9 cellular contexts compared by ENCODE assay signal in genomic region chr1:15206418-15207030, GRCh38. TPM values are rescaled to one million over a fixed set of nuclear protein-coding genes. Genes with fewer than 3 reads are reported as not detected.
DNase-seq lines count a peak whose midpoint lies in the region; ATAC-seq and TF ChIP-seq lines count a peak whose summit lies in the region.
"Had no signal": no experiment of that assay in that cellular context is flagged by ENCODE, and none has a peak within 500 bp of the region (broad histone marks: within the 10 kb centered on the region; RNA-seq: fewer than 3 reads in every experiment).

No MANE protein-coding gene starts in this region.

- TF ChIP-seq RAD21 in HCT116 (IDR thresholded peaks at IDR 0.05; ENCODE audit: low read depth) (no peak), SK-N-SH (IDR thresholded peaks at IDR 0.05; ENCODE audit: low read length) (no peak)

- H4K20me1 ChIP-seq in HCT116 (ENCODE audit: insufficient read depth) = no peaks in the 10 kb centered on the region
- 0 out of 2 replicates have a peak, but pooled peaks cover 7% of the 10 kb centered on the region for H4K20me1 ChIP-seq in SK-N-SH (ENCODE audit: insufficient read depth)
- H4K20me1 ChIP-seq in hepatocyte (ENCODE audit: insufficient read depth, poor library complexity, severe bottlenecking) = peaks cover 4% of the 10 kb centered on the region

- H3K4me1 ChIP-seq in HCT116 (ENCODE audit: control insufficient read depth in 1 of 2, insufficient read depth in 2 of 2, low read length in 2 of 2) (peaks cover 11 to 41% of the 10 kb centered on the region in 2 experiments), SK-N-SH (ENCODE audit: control insufficient read depth in 1 of 2, insufficient read depth in 2 of 2, low read depth in 1 of 2, low read length in 1 of 2) (peaks cover 7 to 44% of the 10 kb centered on the region in 2 experiments; a peak in 1 of 4 replicates), hepatocyte (ENCODE audit: insufficient read depth) (peaks cover 37% of the 10 kb centered on the region), rectal smooth muscle tissue (ENCODE audit: control insufficient read depth, insufficient read depth, low read length) (peaks cover 15% of the 10 kb centered on the region)

- POLR2A ChIA-PET in HCT116 (lab: Charles Lee) (no interaction called here), SK-N-SH (lab: Yijun Ruan, JAX) (no interaction called here)

- H3K79me2 ChIP-seq in HCT116 (ENCODE audit: insufficient read depth, low read length) (peaks cover 87% of the 10 kb centered on the region), SK-N-SH (ENCODE audit: insufficient read depth) (no peaks in the 10 kb centered on the region), hepatocyte (peaks cover 57% of the 10 kb centered on the region)

- BruUV-seq in HCT116 (replicated peaks; lab: Mats Ljungman, UMichigan) = no TSS peak

- no peak for TF ChIP-seq POLR2A in HCT116 (IDR thresholded peaks at IDR 0.05; ENCODE audit: borderline replicate concordance, extremely low read depth, insufficient read depth, insufficient read length)
- no peak for TF ChIP-seq POLR2A in lower leg skin (IDR thresholded peaks at IDR 0.05)

- H3K9ac ChIP-seq in HCT116 (ENCODE audit: low read length) (no peak overlapping the region), SK-N-SH (no peak overlapping the region), rectal smooth muscle tissue (ENCODE audit: low read length) (no peak overlapping the region)

- H3K27ac ChIP-seq in HCT116 (ENCODE audit: low read depth, low read length) (no peak overlapping the region), SK-N-SH (ENCODE audit: low read depth in 2 of 2, low read length in 1 of 2) (no peak overlapping the region; a peak in 1 of 4 replicates), hepatocyte (peak overlapping the region; percentile 28), rectal smooth muscle tissue (ENCODE audit: low read depth, low read length) (peak overlapping the region; percentile 29)

- H3K9me2 ChIP-seq in HCT116 (ENCODE audit: insufficient read depth) (no peaks in the 10 kb centered on the region), SK-N-SH (no peaks in the 10 kb centered on the region), hepatocyte (replicated peaks; ENCODE audit: insufficient read depth) (no peaks in the 10 kb centered on the region)

- H3K4me2 ChIP-seq in HCT116 (ENCODE audit: low read length) (0 out of 2 replicates have a peak overlapping the region, but pooled peaks have one; percentile 9), SK-N-SH (peak overlapping the region; percentile 59; the same call in 1 of the 2 replicates), hepatocyte (peak overlapping the region; percentile 8)

- TF ChIP-seq EP300 in SK-N-SH (IDR thresholded peaks at IDR 0.05; ENCODE audit: borderline replicate concordance in 1 of 2, low read depth in 1 of 2, low read length in 1 of 2) = peak in 1 of 2 experiments; percentile 47; a peak in 1 of 4 replicates

- CTCF ChIA-PET in HCT116 (lab: Charles Lee) = no interaction called here
- CTCF ChIA-PET in SK-N-SH (lab: Yijun Ruan, JAX) = interaction anchor here (1.0 to 5.0 kb wide), 4 partner anchors 14 to 78 kb away, joined by 4 to 37 read pairs (median 9); partner anchors contain the start of gene TMEM51

- peak; percentile 36; the same call in 1 of the 2 replicates for ATAC-seq in HCT116
- no peak for ATAC-seq in HG03196 (IDR thresholded peaks at IDR 0.05; ENCODE audit: unreplicated experiment)
- ATAC-seq in GM21367 (IDR thresholded peaks at IDR 0.05; ENCODE audit: unreplicated experiment) = no peak

- whole genome bisulfite sequencing in SK-N-SH (ENCODE audit: low lambda C conversion rate) = 27% methylated on average over 8 of the region's 8 CpGs
- 25% methylated on average over 8 of the region's 8 CpGs for WGBS in hepatocyte (ENCODE audit: low lambda C conversion rate, missing lambda C conversion rate)
- WGBS in lower leg skin, 2 donors = 42 to 49% methylated on average over 8 of the region's 8 CpGs

- H3K4me3 ChIP-seq in HCT116 (replicated peaks in 1 of 2; ENCODE audit: low read depth in 1 of 2, low read length in 2 of 2) (no peak overlapping the region), SK-N-SH (ENCODE audit: low read depth in 2 of 2, low read length in 1 of 2) (no peak overlapping the region), hepatocyte (no peak overlapping the region), rectal smooth muscle tissue (ENCODE audit: low read length) (no peak overlapping the region), lower leg skin (ENCODE audit: low read depth, poor library complexity, severe bottlenecking) (no peak overlapping the region)

- RAD21 ChIA-PET in HCT116 (lab: Charles Lee; ENCODE audit: low non-redundant PET in 1 of 2, low total read pairs in 2 of 2, uncharacterized antibody in 2 of 2, unreplicated experiment in 2 of 2) = no interaction called here

- H3F3A ChIP-seq in SK-N-SH (replicated peaks; ENCODE audit: insufficient read depth) = no peaks in the 10 kb centered on the region

- H3K9me3 ChIP-seq in HCT116 (ENCODE audit: control insufficient read depth in 1 of 2, insufficient read depth in 1 of 2, low read depth in 1 of 2, low read length in 2 of 2) (no peaks in the 10 kb centered on the region), SK-N-SH (no peaks in the 10 kb centered on the region), hepatocyte (ENCODE audit: low read depth) (no peaks in the 10 kb centered on the region)

- intact Hi-C loops in HCT116 (cut with micrococcal nuclease) = no loop called here
- intact Hi-C loops in lower leg skin (cut with DNase I; ENCODE audit: low total_unique reads) = no loop called here

- H2AFZ ChIP-seq in HCT116 (ENCODE audit: low read depth, low read length, poor library complexity, severe bottlenecking) (no peak overlapping the region), SK-N-SH (ENCODE audit: low read depth) (no peak overlapping the region), hepatocyte (no peak overlapping the region)

- H3K27me3 ChIP-seq in HCT116 (ENCODE audit: insufficient read depth, low read length) = no peaks in the 10 kb centered on the region
- H3K27me3 ChIP-seq in SK-N-SH (ENCODE audit: insufficient read depth) = no peaks in the 10 kb centered on the region
- H3K27me3 ChIP-seq in hepatocyte = no peaks in the 10 kb centered on the region
- H3K27me3 ChIP-seq in rectal smooth muscle tissue (ENCODE audit: control insufficient read depth, insufficient read depth, low read length) = no peaks in the 10 kb centered on the region

- DNase-seq in HCT116 (ENCODE audit: low read depth, low spot score) (no peak), SK-N-SH (no peak), hepatocyte (ENCODE audit: low spot score) (no peak), lower leg skin (ENCODE audit: low spot score in 2 of 2) (no peak), NCI-H1694 treated with DMSO at 0.1 percent for 48 hours (lab: John Stamatoyannopoulos, UW) (no peak)
- DNase-seq: activated CD4-positive, alpha-beta memory T cell treated with anti-CD3 and anti-CD28 coated beads for 36 hours had no signal

- TF ChIP-seq CTCF in HCT116 (IDR thresholded peaks at IDR 0.05 in 2 of 3, conservative IDR thresholded peaks at IDR 0.05 in 1 of 3; ENCODE audit: borderline replicate concordance in 1 of 3, insufficient read depth in 1 of 3, low read depth in 2 of 3, low read length in 2 of 3) = no peak
- TF ChIP-seq CTCF in SK-N-SH (IDR thresholded peaks at IDR 0.05) = no peak
- no peak for TF ChIP-seq CTCF in hepatocyte (IDR thresholded peaks at IDR 0.05; ENCODE audit: poor library complexity)
- no peak for TF ChIP-seq CTCF in lower leg skin (IDR thresholded peaks at IDR 0.05)

- H3K36me3 ChIP-seq in HCT116 (ENCODE audit: control insufficient read depth in 1 of 2, insufficient read depth in 2 of 2, low read length in 2 of 2) (0 out of 4 replicates have a peak, but pooled peaks cover 0 to 5% of the 10 kb centered on the region in 2 experiments), SK-N-SH (replicated peaks in 1 of 2; ENCODE audit: control insufficient read depth in 1 of 2, insufficient read depth in 2 of 2, low read length in 1 of 2) (no peaks in the 10 kb centered on the region), hepatocyte (replicated peaks; ENCODE audit: insufficient read depth, low read depth) (no peaks in the 10 kb centered on the region), rectal smooth muscle tissue (ENCODE audit: control insufficient read depth, insufficient read depth, low read length) (no peaks in the 10 kb centered on the region)

TF ChIP-seq in SK-N-SH, 30 proteins besides CTCF, POLR2A, EP300 and RAD21:
- TF ChIP-seq FOSL2 (IDR thresholded peaks at IDR 0.05; ENCODE audit: borderline replicate concordance, low read depth) (peak; percentile 61; the same call in 1 of the 2 replicates), TCF12 (IDR thresholded peaks at IDR 0.05) (peak; percentile 83), POLR2AphosphoS5 (IDR thresholded peaks at IDR 0.05; ENCODE audit: low read depth, low read length) (peak; percentile 23; the same call in 1 of the 2 replicates), JUND (IDR thresholded peaks at IDR 0.05) (peak; percentile 35; the same call in 1 of the 2 replicates), RXRA (IDR thresholded peaks at IDR 0.05; ENCODE audit: borderline replicate concordance, low read depth) (0 out of 2 replicates have a peak, but pooled peaks have one; percentile 27), TEAD4 (IDR thresholded peaks at IDR 0.05; ENCODE audit: borderline replicate concordance, insufficient read depth) (0 out of 2 replicates have a peak, but pooled peaks have one; percentile 23), RCOR1 (IDR thresholded peaks at IDR 0.05; ENCODE audit: low read length) (no peak), NRF1 (IDR thresholded peaks at IDR 0.05; ENCODE audit: low read depth, low read length) (no peak)
- TF ChIP-seq, protein P1, sequence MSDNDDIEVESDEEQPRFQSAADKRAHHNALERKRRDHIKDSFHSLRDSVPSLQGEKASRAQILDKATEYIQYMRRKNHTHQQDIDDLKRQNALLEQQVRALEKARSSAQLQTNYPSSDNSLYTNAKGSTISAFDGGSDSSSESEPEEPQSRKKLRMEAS (IDR thresholded peaks at IDR 0.05; ENCODE audit: low read depth) = 0 out of 2 replicates have a peak, but pooled peaks have one; percentile 15

RNA-seq across cellular contexts. Expression of gene FHAD1, which starts 40.5 kb away (rescaled TPM):
- total RNA-seq in HCT116 (2021; ENCODE audit: unreplicated experiment) = 3.5 TPM
- polyA plus RNA-seq in HCT116 (2012) = 3.0 and 4.6 TPM in 2 replicates
- polyA plus RNA-seq in SK-N-SH (2012; rRNA removed) = 0.48 and 0.55 TPM in 2 replicates
- 0.26 and 0.31 TPM in 2 replicates for polyA plus RNA-seq in SK-N-SH (2012; cell fraction: cytosol; rRNA removed)
- polyA plus RNA-seq in SK-N-SH (2012; cell fraction: nucleus; rRNA removed) = 0.82 and 1.5 TPM in 2 replicates
- total RNA-seq in hepatocyte = 0.13 and 0.24 TPM in 2 replicates
- 0.16 and 0.68 TPM in 2 replicates for polyA plus RNA-seq in hepatocyte
- 1 to 10 TPM in 1 of 4 donors, under 1 TPM in 1, not detected in 2; 0.52 to 2.0 TPM for total RNA-seq in lower leg skin
- total RNA-seq: activated CD4-positive, alpha-beta memory T cell treated with anti-CD3 and anti-CD28 coated beads for 36 hours had no signal

RNA-seq across cellular contexts. Expression of gene TMEM51, which starts 53.0 kb away (rescaled TPM):
- total RNA-seq in HCT116 (2021; ENCODE audit: unreplicated experiment) (16.6 TPM), hepatocyte (23.7 and 24.0 TPM in 2 replicates), lower leg skin (10 to 100 TPM in 1 of 4 donors, 1 to 10 TPM in 3; 8.5 to 10.3 (median 9.1) TPM)
- 20.3 and 22.4 TPM in 2 replicates for polyA plus RNA-seq in HCT116 (2012)
- polyA plus RNA-seq in SK-N-SH (2012; rRNA removed) (20.5 and 25.6 TPM in 2 replicates), hepatocyte (23.4 and 25.1 TPM in 2 replicates)
- 18.6 and 23.4 TPM in 2 replicates for polyA plus RNA-seq in SK-N-SH (2012; cell fraction: cytosol; rRNA removed)
- 18.5 and 19.6 TPM in 2 replicates for polyA plus RNA-seq in SK-N-SH (2012; cell fraction: nucleus; rRNA removed)
- total RNA-seq: activated CD4-positive, alpha-beta memory T cell treated with anti-CD3 and anti-CD28 coated beads for 36 hours had no signal

Comparison
In these comparisons a context has a peak if more than half of its experiments do, and no peak if none do; other contexts are left out.
1. H3K27ac ChIP-seq: peak in hepatocyte (single experiment) and rectal smooth muscle tissue (single experiment); none in HCT116 (single experiment) and SK-N-SH (0 of 2).
2. H3K4me2 ChIP-seq: peak in every context shown above with its lines; median percentile 59 in SK-N-SH; 9 in HCT116; 8 in hepatocyte.